Comparison of ENCODE assay signal across 8 cellular contexts in the genomic region with DNA sequence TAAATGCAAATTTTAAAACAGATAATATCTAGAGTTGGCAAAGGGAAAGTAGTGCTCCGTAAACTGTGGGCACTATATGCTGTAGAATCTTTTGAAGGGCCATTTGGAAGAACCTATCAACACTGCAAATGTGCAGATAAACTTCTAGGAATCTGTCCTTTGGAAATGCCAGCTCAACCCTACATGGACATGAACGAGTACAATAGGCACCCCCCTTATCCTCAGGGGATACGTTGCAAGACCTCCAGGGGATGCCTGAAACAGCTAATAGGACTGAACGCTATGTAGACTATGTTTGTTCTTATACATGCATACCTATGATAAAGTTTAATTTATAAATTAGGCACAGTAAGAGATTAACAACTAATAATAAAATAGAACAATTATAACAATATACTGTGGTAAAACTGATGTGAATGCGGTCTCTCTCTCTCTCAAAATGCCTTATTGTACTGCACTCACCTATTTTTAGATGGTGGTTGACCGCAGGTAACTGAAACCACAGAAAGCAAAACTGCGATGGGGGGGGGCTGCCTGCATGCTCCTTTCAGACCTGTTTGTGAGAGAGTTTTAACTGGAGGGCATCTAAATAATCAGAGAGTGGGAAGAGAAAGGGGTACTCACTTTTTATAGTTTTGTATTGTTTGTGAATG. TPM values are rescaled to one million over a fixed set of nuclear protein-coding genes. Genes with fewer than 3 reads are reported as not detected.
DNase-seq lines count a peak whose midpoint lies in the region; ATAC-seq and TF ChIP-seq lines count a peak whose summit lies in the region.
"Not testable (repeated sequence)": the region's sequence is repeated elsewhere in the genome, so short reads cannot be mapped to it uniquely, and the experiment has no call there.

No MANE protein-coding gene starts in this region.

- H3K4me1 Mint-ChIP-seq in activated CD4-positive, alpha-beta T cell treated with anti-CD3 and anti-CD28 coated beads for 36 hours, result peaks cover 68% of the 10 kb centered on the region
- H3K4me1 Mint-ChIP-seq in natural killer cell, result peaks cover 59 to 60% of the 10 kb centered on the region in 2 donors

- POLR2A ChIA-PET in activated CD4-positive, alpha-beta T cell treated with anti-CD3 and anti-CD28 coated beads for 36 hours (lab: Charles Lee), result not testable (repeated sequence)

- H3K27me3 Mint-ChIP-seq in activated CD4-positive, alpha-beta T cell treated with anti-CD3 and anti-CD28 coated beads for 36 hours, result peaks cover 37% of the 10 kb centered on the region
- H3K27me3 Mint-ChIP-seq in natural killer cell (ENCODE audit: low read depth in 2 of 2), result peaks cover 40 to 53% of the 10 kb centered on the region in 2 donors

- peak overlapping the region; percentile 46 for H3K4me3 Mint-ChIP-seq in activated CD4-positive, alpha-beta T cell treated with anti-CD3 and anti-CD28 coated beads for 36 hours
- peak overlapping the region; percentile 70 for H3K4me3 Mint-ChIP-seq in natural killer cell

- not testable (repeated sequence) for H3K36me3 Mint-ChIP-seq in activated CD4-positive, alpha-beta T cell treated with anti-CD3 and anti-CD28 coated beads for 36 hours (ENCODE audit: low read depth); natural killer cell

- intact Hi-C loops in activated CD4-positive, alpha-beta T cell treated with anti-CD3 and anti-CD28 coated beads for 36 hours (cut with DNase I, micrococcal nuclease); natural killer cell (cut with micrococcal nuclease): not testable (repeated sequence)

- CTCF ChIA-PET in activated CD4-positive, alpha-beta T cell treated with anti-CD3 and anti-CD28 coated beads for 36 hours (lab: Charles Lee), result interaction anchor here (1.7 kb wide), 1 partner anchor 10 kb away, joined by 6 read pairs; no protein-coding TSS in a partner anchor

- not testable (repeated sequence) for TF ChIP-seq CTCF in natural killer cell (IDR thresholded peaks at IDR 0.05)

- DNase-seq in GF-D8 (lab: John Stamatoyannopoulos, UW) (peak; percentile 20), NOMO-1 (lab: John Stamatoyannopoulos, UW; ENCODE audit: unreplicated experiment in 2 of 2) (peak; percentile 54 to 73)
- peak; percentile 72 for DNase-seq in activated CD4-positive, alpha-beta T cell treated with anti-CD3 and anti-CD28 coated beads for 36 hours
- DNase-seq in activated effector memory CD4-positive, alpha-beta T cell treated with Interleukin-2 at 50 U/mL for 16 hours, result peak; percentile 40
- not testable (repeated sequence) for DNase-seq in natural killer cell
- peak; percentile 79 for DNase-seq in stimulated activated CD8-positive, alpha-beta memory T cell treated with anti-CD3 and anti-CD28 coated beads, Interleukin-4, amount 100 ng/mL, for 48 hours

- ATAC-seq in GM21515 (IDR thresholded peaks at IDR 0.05; ENCODE audit: unreplicated experiment) (peak; percentile 33), HG03342 (IDR thresholded peaks at IDR 0.05; ENCODE audit: unreplicated experiment) (peak; percentile 34), natural killer cell (peak in 1 of 3 donors; percentile 55)
- peak; percentile 9 for ATAC-seq in activated CD4-positive, alpha-beta T cell treated with anti-CD3 and anti-CD28 coated beads for 36 hours

- H3K9me3 Mint-ChIP-seq in activated CD4-positive, alpha-beta T cell treated with anti-CD3 and anti-CD28 coated beads for 36 hours (ENCODE audit: low read depth); natural killer cell: not testable (repeated sequence)

- H3K27ac Mint-ChIP-seq in activated CD4-positive, alpha-beta T cell treated with anti-CD3 and anti-CD28 coated beads for 36 hours, result peak overlapping the region; percentile 37
- peak overlapping the region; percentile 25 to 75 for H3K27ac Mint-ChIP-seq in natural killer cell

RNA-seq across cellular contexts. Expression of gene BLM, which starts 59.5 kb away (rescaled TPM):
- 10 to 100 TPM; 59.5 to 73.7 TPM for total RNA-seq in activated CD4-positive, alpha-beta T cell treated with anti-CD3 and anti-CD28 coated beads for 36 hours
- total RNA-seq in natural killer cell, result 10 to 100 TPM in 2 of 3 donors, 1 to 10 TPM in 1; 9.9 to 15.9 (median 14.1) TPM
